ENCODE assay signal across 1 cellular context in the genomic region with DNA sequence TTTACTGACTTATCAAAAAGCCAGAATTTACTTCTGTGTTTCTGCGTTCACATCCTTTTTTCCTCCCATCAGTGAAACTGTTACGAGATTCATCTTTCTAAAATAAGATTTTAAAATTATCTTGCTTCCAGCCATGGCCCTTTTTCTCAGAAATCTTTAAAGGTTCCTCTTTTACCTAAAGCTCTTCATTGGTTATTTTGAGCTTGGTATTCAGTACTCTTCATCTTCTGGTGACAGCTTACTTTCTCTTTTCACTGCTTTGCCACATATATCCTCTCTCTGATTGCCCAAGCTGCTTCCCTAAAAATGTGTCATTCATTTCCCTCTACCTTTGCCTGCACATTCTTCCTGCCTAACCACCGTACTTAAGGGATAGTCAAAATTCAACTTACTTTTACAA.
TF ChIP-seq lines count a peak whose summit lies in the region.

No MANE protein-coding gene starts in this region.

TF ChIP-seq in K562, 482 proteins besides CTCF, POLR2A, EP300 and RAD21 (continued from another document and continues in another):
- TF ChIP-seq, protein P1, sequence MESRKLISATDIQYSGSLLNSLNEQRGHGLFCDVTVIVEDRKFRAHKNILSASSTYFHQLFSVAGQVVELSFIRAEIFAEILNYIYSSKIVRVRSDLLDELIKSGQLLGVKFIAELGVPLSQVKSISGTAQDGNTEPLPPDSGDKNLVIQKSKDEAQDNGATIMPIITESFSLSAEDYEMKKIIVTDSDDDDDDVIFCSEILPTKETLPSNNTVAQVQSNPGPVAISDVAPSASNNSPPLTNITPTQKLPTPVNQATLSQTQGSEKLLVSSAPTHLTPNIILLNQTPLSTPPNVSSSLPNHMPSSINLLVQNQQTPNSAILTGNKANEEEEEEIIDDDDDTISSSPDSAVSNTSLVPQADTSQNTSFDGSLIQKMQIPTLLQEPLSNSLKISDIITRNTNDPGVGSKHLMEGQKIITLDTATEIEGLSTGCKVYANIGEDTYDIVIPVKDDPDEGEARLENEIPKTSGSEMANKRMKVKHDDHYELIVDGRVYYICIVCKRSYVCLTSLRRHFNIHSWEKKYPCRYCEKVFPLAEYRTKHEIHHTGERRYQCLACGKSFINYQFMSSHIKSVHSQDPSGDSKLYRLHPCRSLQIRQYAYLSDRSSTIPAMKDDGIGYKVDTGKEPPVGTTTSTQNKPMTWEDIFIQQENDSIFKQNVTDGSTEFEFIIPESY (CRISPR knock-in tag; IDR thresholded peaks at IDR 0.05): no peak
- TF ChIP-seq MITF (IDR thresholded peaks at IDR 0.05) (no peak), CEBPG (CRISPR knock-in tag; IDR thresholded peaks at IDR 0.05) (no peak), CEBPG (tag; conservative IDR thresholded peaks at IDR 0.05 in 1 of 2, IDR thresholded peaks at IDR 0.05 in 1 of 2) (peak in 1 of 2 experiments; percentile 68; a peak in 3 of 4 replicates), PHTF2 (CRISPR knock-in tag; IDR thresholded peaks at IDR 0.05) (no peak), POLR2AphosphoS2 (IDR thresholded peaks at IDR 0.05; ENCODE audit: low read length) (no peak), ZNF324 (CRISPR knock-in tag; IDR thresholded peaks at IDR 0.05) (no peak), SREBF2 (CRISPR knock-in tag; IDR thresholded peaks at IDR 0.05) (no peak), SETDB1 (IDR thresholded peaks at IDR 0.05; ENCODE audit: low read length) (no peak), NFYB (IDR thresholded peaks at IDR 0.05; ENCODE audit: extremely low read depth, insufficient read length) (no peak), CREB1 (IDR thresholded peaks at IDR 0.05) (no peak), CREB1 (CRISPR knock-in tag; IDR thresholded peaks at IDR 0.05) (no peak), SOX6 (IDR thresholded peaks at IDR 0.05) (peak; percentile 10; the same call in 1 of the 2 replicates), SUPT5H (IDR thresholded peaks at IDR 0.05) (no peak), ZNF766 (CRISPR knock-in tag; conservative IDR thresholded peaks at IDR 0.05) (no peak), LARP7 (IDR thresholded peaks at IDR 0.05) (no peak), ZEB2 (IDR thresholded peaks at IDR 0.05) (no peak), FOXP4 (CRISPR knock-in tag; IDR thresholded peaks at IDR 0.05; ENCODE audit: borderline replicate concordance) (no peak), RHOXF2B (CRISPR knock-in tag; conservative IDR thresholded peaks at IDR 0.05) (no peak), NBN (IDR thresholded peaks at IDR 0.05; ENCODE audit: low read depth) (peak; percentile 51; the same call in 1 of the 2 replicates), FOXM1 (IDR thresholded peaks at IDR 0.05; ENCODE audit: low read depth) (no peak), FOXM1 (CRISPR knock-in tag; IDR thresholded peaks at IDR 0.05; ENCODE audit: low read depth) (no peak), ZBTB1 (CRISPR knock-in tag; IDR thresholded peaks at IDR 0.05; ENCODE audit: borderline replicate concordance, low read depth) (no peak), POLR2G (IDR thresholded peaks at IDR 0.05; ENCODE audit: low read depth, low read length) (no peak), AFF4 (CRISPR knock-in tag; IDR thresholded peaks at IDR 0.05) (no peak), ZNF449 (CRISPR knock-in tag; IDR thresholded peaks at IDR 0.05) (no peak), ZNF717 (CRISPR knock-in tag; IDR thresholded peaks at IDR 0.05) (no peak), ZNF217 (CRISPR knock-in tag; IDR thresholded peaks at IDR 0.05) (no peak), JUN (IDR thresholded peaks at IDR 0.05; ENCODE audit: borderline replicate concordance, low read depth, low read length) (no peak), JUN (CRISPR knock-in tag; IDR thresholded peaks at IDR 0.05; ENCODE audit: borderline replicate concordance) (no peak), ZC3H11A (IDR thresholded peaks at IDR 0.05; ENCODE audit: low read depth, low read length) (no peak), CREBBP (IDR thresholded peaks at IDR 0.05; ENCODE audit: low read depth, low read length) (no peak), ATF7 (IDR thresholded peaks at IDR 0.05) (no peak), TCF3 (CRISPR knock-in tag; IDR thresholded peaks at IDR 0.05) (peak; percentile 61), REST (CRISPR knock-in tag; IDR thresholded peaks at IDR 0.05; ENCODE audit: low read depth) (no peak), BRF2 (IDR thresholded peaks at IDR 0.05; ENCODE audit: borderline replicate concordance, insufficient read depth, insufficient read length) (no peak), SNRNP70 (optimal IDR thresholded peaks at IDR 0.05; ENCODE audit: low read depth, low read length) (no peak), ZNF124 (CRISPR knock-in tag; IDR thresholded peaks at IDR 0.05) (no peak), ESRRB (CRISPR knock-in tag; IDR thresholded peaks at IDR 0.05; ENCODE audit: borderline replicate concordance) (no peak), RBBP5 (IDR thresholded peaks at IDR 0.05; ENCODE audit: borderline replicate concordance, insufficient read depth, low read length, poor library complexity, severe bottlenecking) (no peak), ARID1B (IDR thresholded peaks at IDR 0.05) (peak; percentile 55), FIP1L1 (IDR thresholded peaks at IDR 0.05; ENCODE audit: low read depth, low read length, poor library complexity, severe bottlenecking) (no peak), TAF15 (IDR thresholded peaks at IDR 0.05; ENCODE audit: low read depth, low read length) (no peak)
- TF ChIP-seq, protein P2, sequence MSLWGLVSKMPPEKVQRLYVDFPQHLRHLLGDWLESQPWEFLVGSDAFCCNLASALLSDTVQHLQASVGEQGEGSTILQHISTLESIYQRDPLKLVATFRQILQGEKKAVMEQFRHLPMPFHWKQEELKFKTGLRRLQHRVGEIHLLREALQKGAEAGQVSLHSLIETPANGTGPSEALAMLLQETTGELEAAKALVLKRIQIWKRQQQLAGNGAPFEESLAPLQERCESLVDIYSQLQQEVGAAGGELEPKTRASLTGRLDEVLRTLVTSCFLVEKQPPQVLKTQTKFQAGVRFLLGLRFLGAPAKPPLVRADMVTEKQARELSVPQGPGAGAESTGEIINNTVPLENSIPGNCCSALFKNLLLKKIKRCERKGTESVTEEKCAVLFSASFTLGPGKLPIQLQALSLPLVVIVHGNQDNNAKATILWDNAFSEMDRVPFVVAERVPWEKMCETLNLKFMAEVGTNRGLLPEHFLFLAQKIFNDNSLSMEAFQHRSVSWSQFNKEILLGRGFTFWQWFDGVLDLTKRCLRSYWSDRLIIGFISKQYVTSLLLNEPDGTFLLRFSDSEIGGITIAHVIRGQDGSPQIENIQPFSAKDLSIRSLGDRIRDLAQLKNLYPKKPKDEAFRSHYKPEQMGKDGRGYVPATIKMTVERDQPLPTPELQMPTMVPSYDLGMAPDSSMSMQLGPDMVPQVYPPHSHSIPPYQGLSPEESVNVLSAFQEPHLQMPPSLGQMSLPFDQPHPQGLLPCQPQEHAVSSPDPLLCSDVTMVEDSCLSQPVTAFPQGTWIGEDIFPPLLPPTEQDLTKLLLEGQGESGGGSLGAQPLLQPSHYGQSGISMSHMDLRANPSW (CRISPR knock-in tag; IDR thresholded peaks at IDR 0.05): no peak
- TF ChIP-seq, protein P3, sequence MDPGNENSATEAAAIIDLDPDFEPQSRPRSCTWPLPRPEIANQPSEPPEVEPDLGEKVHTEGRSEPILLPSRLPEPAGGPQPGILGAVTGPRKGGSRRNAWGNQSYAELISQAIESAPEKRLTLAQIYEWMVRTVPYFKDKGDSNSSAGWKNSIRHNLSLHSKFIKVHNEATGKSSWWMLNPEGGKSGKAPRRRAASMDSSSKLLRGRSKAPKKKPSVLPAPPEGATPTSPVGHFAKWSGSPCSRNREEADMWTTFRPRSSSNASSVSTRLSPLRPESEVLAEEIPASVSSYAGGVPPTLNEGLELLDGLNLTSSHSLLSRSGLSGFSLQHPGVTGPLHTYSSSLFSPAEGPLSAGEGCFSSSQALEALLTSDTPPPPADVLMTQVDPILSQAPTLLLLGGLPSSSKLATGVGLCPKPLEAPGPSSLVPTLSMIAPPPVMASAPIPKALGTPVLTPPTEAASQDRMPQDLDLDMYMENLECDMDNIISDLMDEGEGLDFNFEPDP (CRISPR knock-in tag; IDR thresholded peaks at IDR 0.05): no peak
